Comparison of ENCODE assay signal across 12 cellular contexts in genomic region chr19:30696514-30696913, GRCh38.
A peak's percentile ranks its signal among the peaks of the same experiment; 100 is the strongest.
DNase-seq lines count a peak whose midpoint lies in the region; ATAC-seq and TF ChIP-seq lines count a peak whose summit lies in the region.
"Had no signal": no experiment of that assay in that cellular context is flagged by ENCODE, and none has a peak within 500 bp of the region (broad histone marks: within the 10 kb centered on the region; RNA-seq: fewer than 3 reads in every experiment).

No MANE protein-coding gene starts in this region.

- intact Hi-C loops in left ventricle myocardium superior (cut with micrococcal nuclease): no loop called here

- no peak overlapping the region for H3K27ac Mint-ChIP-seq in type B pancreatic cell

- no peaks in the 10 kb centered on the region for H3K9me3 ChIP-seq in SJCRH30 (replicated peaks)
- H3K9me3 ChIP-seq: psoas muscle had no signal

- H3K4me3 ChIP-seq in SJCRH30: no peak overlapping the region
- H3K4me3 ChIP-seq: psoas muscle had no signal

- no peak overlapping the region for H3K4me3 Mint-ChIP-seq in type B pancreatic cell

- H3K36me3 Mint-ChIP-seq in type B pancreatic cell: no peaks in the 10 kb centered on the region

- H3K27ac ChIP-seq in SJCRH30: no peak overlapping the region; the same call in 1 of the 2 replicates
- H3K27ac ChIP-seq: epithelial cell of prostate, psoas muscle had no signal

- H3K27me3 ChIP-seq in SJCRH30: no peaks in the 10 kb centered on the region

- H3K4me1 Mint-ChIP-seq in type B pancreatic cell (ENCODE audit: unreplicated experiment): peaks cover 46% of the 10 kb centered on the region

- peak; percentile 20 to 28 for DNase-seq in activated T-cell treated with anti-CD3 and anti-CD28 coated beads, Interleukin-2, amount 50 U/mL, for 48 hours
- DNase-seq in activated T-cell treated with anti-CD3 and anti-CD28 coated beads, Interleukin-2, amount 50 U/mL, for 1 hour: no peak
- DNase-seq in SJCRH30: peak; percentile 68 to 80
- peak; percentile 39 for DNase-seq in left ventricle myocardium superior
- DNase-seq in type B pancreatic cell (ENCODE audit: extremely low spot score, unreplicated experiment): no peak
- no peak for DNase-seq in EL
- DNase-seq: activated CD8-positive, alpha-beta memory T cell treated with anti-CD3 and anti-CD28 coated beads, Interleukin-2, amount 50 U/mL, for 48 hours; NCI-H187; psoas muscle had no signal

- no peaks in the 10 kb centered on the region for H3K36me3 ChIP-seq in SJCRH30

- H3K9me3 Mint-ChIP-seq in type B pancreatic cell: peaks cover 4% of the 10 kb centered on the region

- H3K4me1 ChIP-seq in SJCRH30: peaks cover 7% of the 10 kb centered on the region; the same call in 1 of the 2 replicates

- peak; percentile 51 for ATAC-seq in left ventricle myocardium superior
- no peak for ATAC-seq in HG03521 (IDR thresholded peaks at IDR 0.05; ENCODE audit: unreplicated experiment)
- no peak for ATAC-seq in HG03469 (IDR thresholded peaks at IDR 0.05; ENCODE audit: unreplicated experiment)
- ATAC-seq: psoas muscle had no signal

- H3K27me3 Mint-ChIP-seq in type B pancreatic cell: peaks cover 22% of the 10 kb centered on the region

- peak; percentile 65 for TF ChIP-seq CTCF in type B pancreatic cell (conservative IDR thresholded peaks at IDR 0.05)

Comparison
In these comparisons a context has a peak if more than half of its experiments do, and no peak if none do; other contexts are left out.
1. DNase-seq: peak in activated T-cell treated with anti-CD3 and anti-CD28 coated beads, Interleukin-2, amount 50 U/mL, for 48 hours (2 of 2), SJCRH30 (2 of 2) and left ventricle myocardium superior (single experiment); none in activated T-cell treated with anti-CD3 and anti-CD28 coated beads, Interleukin-2, amount 50 U/mL, for 1 hour (single experiment), type B pancreatic cell (single experiment) and EL (single experiment).